In the genomic region with DNA sequence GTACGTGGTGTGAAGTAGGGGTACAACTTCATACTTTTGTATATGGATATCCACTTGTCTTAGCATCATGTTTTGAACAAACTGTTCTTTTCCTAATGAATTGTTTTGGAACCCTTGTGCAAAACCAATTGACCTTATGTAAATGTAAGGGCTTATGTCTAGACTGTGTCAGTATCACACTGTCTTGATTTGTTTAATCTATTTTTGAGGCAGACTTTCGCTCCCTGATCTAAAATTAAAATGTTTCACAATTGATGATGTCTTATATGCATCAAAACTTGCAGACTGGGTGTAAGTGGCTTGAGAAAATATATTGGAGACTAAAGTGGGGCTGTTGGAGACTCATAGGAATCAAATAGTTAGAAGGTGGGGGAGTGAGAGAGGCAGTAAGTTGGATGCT, we compare ENCODE assay signal across 20 cellular contexts.
"Had no signal": no experiment of that assay in that cellular context is flagged by ENCODE, and none has a peak within 500 bp of the region (broad histone marks: within the 10 kb centered on the region; RNA-seq: fewer than 3 reads in every experiment).

No MANE protein-coding gene starts in this region.

- H3K79me2 ChIP-seq: hepatocyte had no signal

- H3K27me3 Mint-ChIP-seq: naive B cell had no signal

- H3K9me3 ChIP-seq: esophagus squamous epithelium, pancreas, tibial nerve, upper lobe of right lung, vagina had no signal

- H3K4me1 Mint-ChIP-seq: nephron had no signal

- H3K4me2 ChIP-seq: hepatocyte had no signal

- H3K27ac Mint-ChIP-seq: progenitor cell of endocrine pancreas had no signal

- DNase-seq: dermis blood vessel endothelial cell; esophagus squamous epithelium; kidney; left cardiac atrium; left ventricle myocardium superior; mesendoderm; naive B cell; occipital lobe; pancreas; right cardiac atrium; small intestine; stimulated activated CD4-positive, alpha-beta T cell treated with anti-CD3 and anti-CD28 coated beads, Interleukin-12 subunit alpha, Interleukin-12 subunit beta, amount 100 ng/mL, for 4 hours; stimulated activated naive CD4-positive, alpha-beta T cell treated with Interleukin-2 at 50 U/mL for 16 hours; upper lobe of right lung had no signal

- FAIRE-seq: small intestine had no signal

- H2AFZ ChIP-seq: hepatocyte had no signal

- H3K36me3 ChIP-seq: esophagus squamous epithelium, pancreas, tibial nerve, upper lobe of right lung, vagina had no signal

- H3K27me3 ChIP-seq: esophagus squamous epithelium, hepatocyte, pancreas, tibial nerve, upper lobe of right lung, vagina had no signal

- H3K36me3 Mint-ChIP-seq: naive B cell had no signal

- H3K4me1 ChIP-seq: esophagus squamous epithelium, tibial nerve, upper lobe of right lung, vagina had no signal

- H3K4me3 Mint-ChIP-seq: naive B cell, nephron had no signal

- H3K4me3 ChIP-seq: esophagus squamous epithelium, hepatocyte, lung, pancreas, tibial nerve, upper lobe of right lung, vagina had no signal

- H3K27ac ChIP-seq: esophagus squamous epithelium, hepatocyte, pancreas, tibial nerve, upper lobe of right lung, vagina had no signal

- ATAC-seq: left cardiac atrium, left ventricle myocardium superior, pancreas, right cardiac atrium, upper lobe of right lung had no signal
